In the genomic region with DNA sequence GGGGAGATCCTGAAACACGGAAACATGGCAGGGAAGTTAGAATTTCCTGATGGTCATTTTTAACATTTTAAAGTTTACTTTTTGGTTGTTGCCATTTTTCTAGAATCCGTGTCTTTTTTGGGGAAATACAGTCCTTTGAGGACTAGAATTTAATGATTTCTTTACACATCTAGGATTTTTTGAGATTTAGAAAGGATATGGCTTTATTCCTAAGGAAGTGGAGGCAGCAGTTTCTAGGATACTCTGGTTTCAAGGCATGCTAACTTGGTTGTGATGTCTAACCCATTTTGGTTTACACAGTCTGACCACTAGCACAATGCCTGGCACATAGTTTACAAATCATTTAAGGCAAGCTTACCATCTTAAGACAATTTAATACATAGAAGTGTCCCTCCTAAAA, we compare ENCODE assay signal across 8 cellular contexts. TPM values are rescaled to one million over a fixed set of nuclear protein-coding genes. Genes with fewer than 3 reads are reported as not detected.
A peak's percentile ranks its signal among the peaks of the same experiment; 100 is the strongest.
DNase-seq lines count a peak whose midpoint lies in the region; ATAC-seq and TF ChIP-seq lines count a peak whose summit lies in the region.

No MANE protein-coding gene starts in this region.

- no TSS peak for BruUV-seq in HCT116 (replicated peaks; lab: Mats Ljungman, UMichigan)

- no peak for TF ChIP-seq POLR2A in HCT116 (IDR thresholded peaks at IDR 0.05; ENCODE audit: borderline replicate concordance, extremely low read depth, insufficient read depth, insufficient read length)

- peak overlapping the region; percentile 99 for H3K27ac ChIP-seq in HCT116 (ENCODE audit: low read depth, low read length)
- peak overlapping the region; percentile 37 for H3K27ac ChIP-seq in foreskin keratinocyte
- H3K27ac ChIP-seq in aorta (ENCODE audit: low read depth in 1 of 2, low read length in 2 of 2) = no peak overlapping the region

- H3K79me2 ChIP-seq in HCT116 (ENCODE audit: insufficient read depth, low read length) = peaks cover 83% of the 10 kb centered on the region

- no peaks in the 10 kb centered on the region for H3K9me2 ChIP-seq in HCT116 (ENCODE audit: insufficient read depth)

- peaks cover 3% of the 10 kb centered on the region; the same call in 1 of the 2 replicates for H4K20me1 ChIP-seq in HCT116 (ENCODE audit: insufficient read depth)

- H3K9me3 ChIP-seq in HCT116 (ENCODE audit: control insufficient read depth in 1 of 2, insufficient read depth in 1 of 2, low read depth in 1 of 2, low read length in 2 of 2) (no peaks in the 10 kb centered on the region), skeletal muscle satellite cell (replicated peaks; ENCODE audit: low read length) (no peaks in the 10 kb centered on the region), aorta (ENCODE audit: control insufficient read depth, low read length) (no peaks in the 10 kb centered on the region)

- intact Hi-C loops in HCT116 (cut with micrococcal nuclease) = no loop called here
- intact Hi-C loops in aorta (cut with DNase I) = no loop called here

- 1% methylated on average over 2 of the region's 2 CpGs for WGBS in aorta, 2 donors

- ATAC-seq in HCT116 (no peak), foreskin keratinocyte (no peak), aorta (ENCODE audit: low FRiP score) (no peak)

- DNase-seq in HCT116 (ENCODE audit: low read depth, low spot score) (no peak), foreskin keratinocyte (no peak), AG20443 (ENCODE audit: low spot score) (no peak), NCI-H1436 treated with DMSO at 0.1 percent for 48 hours (lab: John Stamatoyannopoulos, UW) (no peak), DMS 273 (lab: John Stamatoyannopoulos, UW; ENCODE audit: unreplicated experiment) (no peak), aorta (no peak)

- H3K4me3 ChIP-seq in HCT116 (replicated peaks in 1 of 2; ENCODE audit: low read depth in 1 of 2, low read length in 2 of 2) (peak overlapping the region; percentile 80 to 82), WI38 (ENCODE audit: low read depth, low read length) (peak overlapping the region; percentile 86), skeletal muscle satellite cell (ENCODE audit: low read length) (peak overlapping the region; percentile 91), aorta (ENCODE audit: low read length in 2 of 2) (peak overlapping the region in 1 of 2 donors; percentile 99)

- no peak overlapping the region for H2AFZ ChIP-seq in HCT116 (ENCODE audit: low read depth, low read length, poor library complexity, severe bottlenecking)

- TF ChIP-seq RAD21 in HCT116 (IDR thresholded peaks at IDR 0.05; ENCODE audit: low read depth) = no peak

- H3K27me3 ChIP-seq in HCT116 (ENCODE audit: insufficient read depth, low read length) (no peaks in the 10 kb centered on the region), foreskin keratinocyte (no peaks in the 10 kb centered on the region), skeletal muscle satellite cell (ENCODE audit: control insufficient read depth, insufficient read depth, low read length) (no peaks in the 10 kb centered on the region), aorta (ENCODE audit: control insufficient read depth in 1 of 2, insufficient read depth in 2 of 2, low read length in 1 of 2) (no peaks in the 10 kb centered on the region)

- CTCF ChIA-PET in HCT116 (lab: Charles Lee) = interaction anchor here (1.2 kb wide), 1 partner anchor 501 kb away, joined by 3 read pairs; no protein-coding TSS in a partner anchor

- peak overlapping the region; percentile 99 for H3K4me2 ChIP-seq in HCT116 (ENCODE audit: low read length)
- peak overlapping the region; percentile 83 for H3K4me2 ChIP-seq in skeletal muscle satellite cell (ENCODE audit: low read length)

- POLR2A ChIA-PET in HCT116 (lab: Charles Lee) = no interaction called here

- no peaks in the 10 kb centered on the region for H3K36me3 ChIP-seq in HCT116 (ENCODE audit: control insufficient read depth in 1 of 2, insufficient read depth in 2 of 2, low read length in 2 of 2)
- peaks cover 4% of the 10 kb centered on the region for H3K36me3 ChIP-seq in skeletal muscle satellite cell (ENCODE audit: insufficient read depth, low read length)
- no peaks in the 10 kb centered on the region for H3K36me3 ChIP-seq in aorta (ENCODE audit: control insufficient read depth in 1 of 2, insufficient read depth in 2 of 2, low read length in 1 of 2)

- H3K4me1 ChIP-seq in HCT116 (ENCODE audit: control insufficient read depth in 1 of 2, insufficient read depth in 2 of 2, low read length in 2 of 2) (peaks cover 24 to 46% of the 10 kb centered on the region in 2 experiments), foreskin keratinocyte (peaks cover 20% of the 10 kb centered on the region), skeletal muscle satellite cell (ENCODE audit: control insufficient read depth, insufficient read depth, low read length) (peaks cover 40% of the 10 kb centered on the region), aorta (ENCODE audit: control insufficient read depth in 1 of 2, insufficient read depth in 2 of 2, low read length in 2 of 2) (peaks cover 2 to 18% of the 10 kb centered on the region in 2 donors)

- no peak for TF ChIP-seq CTCF in HCT116 (IDR thresholded peaks at IDR 0.05 in 2 of 3, conservative IDR thresholded peaks at IDR 0.05 in 1 of 3; ENCODE audit: borderline replicate concordance in 1 of 3, insufficient read depth in 1 of 3, low read depth in 2 of 3, low read length in 2 of 3)
- TF ChIP-seq CTCF in WI38 (IDR thresholded peaks at IDR 0.05; ENCODE audit: low read depth, low read length) = no peak
- no peak for TF ChIP-seq CTCF in foreskin keratinocyte (conservative IDR thresholded peaks at IDR 0.05)

- RAD21 ChIA-PET in HCT116 (lab: Charles Lee; ENCODE audit: low non-redundant PET in 1 of 2, low total read pairs in 2 of 2, uncharacterized antibody in 2 of 2, unreplicated experiment in 2 of 2) = no interaction called here

- peak overlapping the region; percentile 98 for H3K9ac ChIP-seq in HCT116 (ENCODE audit: low read length)
- peak overlapping the region; percentile 71 for H3K9ac ChIP-seq in skeletal muscle satellite cell (ENCODE audit: low read depth, low read length)

TF ChIP-seq in HCT116, 20 proteins besides CTCF, POLR2A, EP300 and RAD21 (continues in another document):
- TF ChIP-seq, protein P1, sequence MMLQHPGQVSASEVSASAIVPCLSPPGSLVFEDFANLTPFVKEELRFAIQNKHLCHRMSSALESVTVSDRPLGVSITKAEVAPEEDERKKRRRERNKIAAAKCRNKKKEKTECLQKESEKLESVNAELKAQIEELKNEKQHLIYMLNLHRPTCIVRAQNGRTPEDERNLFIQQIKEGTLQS (IDR thresholded peaks at IDR 0.05) = no peak
- no peak for TF ChIP-seq FOSL1 (IDR thresholded peaks at IDR 0.05; ENCODE audit: low read depth)
- no peak for TF ChIP-seq POLR2AphosphoS5 (IDR thresholded peaks at IDR 0.05; ENCODE audit: low read depth, low read length)
- TF ChIP-seq YY1 (IDR thresholded peaks at IDR 0.05; ENCODE audit: extremely low read depth, insufficient replicate concordance, low read depth, low read length) = no peak
- TF ChIP-seq, protein P2, sequence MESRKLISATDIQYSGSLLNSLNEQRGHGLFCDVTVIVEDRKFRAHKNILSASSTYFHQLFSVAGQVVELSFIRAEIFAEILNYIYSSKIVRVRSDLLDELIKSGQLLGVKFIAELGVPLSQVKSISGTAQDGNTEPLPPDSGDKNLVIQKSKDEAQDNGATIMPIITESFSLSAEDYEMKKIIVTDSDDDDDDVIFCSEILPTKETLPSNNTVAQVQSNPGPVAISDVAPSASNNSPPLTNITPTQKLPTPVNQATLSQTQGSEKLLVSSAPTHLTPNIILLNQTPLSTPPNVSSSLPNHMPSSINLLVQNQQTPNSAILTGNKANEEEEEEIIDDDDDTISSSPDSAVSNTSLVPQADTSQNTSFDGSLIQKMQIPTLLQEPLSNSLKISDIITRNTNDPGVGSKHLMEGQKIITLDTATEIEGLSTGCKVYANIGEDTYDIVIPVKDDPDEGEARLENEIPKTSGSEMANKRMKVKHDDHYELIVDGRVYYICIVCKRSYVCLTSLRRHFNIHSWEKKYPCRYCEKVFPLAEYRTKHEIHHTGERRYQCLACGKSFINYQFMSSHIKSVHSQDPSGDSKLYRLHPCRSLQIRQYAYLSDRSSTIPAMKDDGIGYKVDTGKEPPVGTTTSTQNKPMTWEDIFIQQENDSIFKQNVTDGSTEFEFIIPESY (IDR thresholded peaks at IDR 0.05; ENCODE audit: extremely low read depth, insufficient replicate concordance, low read length) = no peak
- TF ChIP-seq EZH2phosphoT487 (IDR thresholded peaks at IDR 0.05; ENCODE audit: borderline replicate concordance) = no peak
- no peak for TF ChIP-seq ZFX (IDR thresholded peaks at IDR 0.05)
- TF ChIP-seq CBX3 (IDR thresholded peaks at IDR 0.05; ENCODE audit: low read depth) = no peak
- TF ChIP-seq, protein P3, sequence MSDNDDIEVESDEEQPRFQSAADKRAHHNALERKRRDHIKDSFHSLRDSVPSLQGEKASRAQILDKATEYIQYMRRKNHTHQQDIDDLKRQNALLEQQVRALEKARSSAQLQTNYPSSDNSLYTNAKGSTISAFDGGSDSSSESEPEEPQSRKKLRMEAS (IDR thresholded peaks at IDR 0.05) = no peak
- no peak for TF ChIP-seq JUND (IDR thresholded peaks at IDR 0.05)
- TF ChIP-seq EZH2 (IDR thresholded peaks at IDR 0.05) = no peak
- no peak for TF ChIP-seq SP1 (IDR thresholded peaks at IDR 0.05; ENCODE audit: low read depth)

RNA-seq across cellular contexts. Expression of a gene that starts 1.1 kb away (rescaled TPM):
- total RNA-seq in HCT116 (2021; ENCODE audit: unreplicated experiment) (12.5 TPM), foreskin keratinocyte (15.9 and 16.5 TPM in 2 replicates), aorta (10 to 100 TPM; 10.4 to 14.0 TPM)
- polyA plus RNA-seq in HCT116 (2012) = 7.5 and 7.9 TPM in 2 replicates
- polyA plus RNA-seq in foreskin keratinocyte (6.6 and 8.1 TPM in 2 replicates), aorta (1 to 10 TPM; 5.0 to 7.7 TPM)
- 6.3 and 6.6 TPM in 2 replicates for total RNA-seq in skeletal muscle satellite cell (2012; rRNA removed)

RNA-seq across cellular contexts. Expression of a gene that starts 59.5 kb away (rescaled TPM):
- total RNA-seq in HCT116 (2021; ENCODE audit: unreplicated experiment) (28.0 TPM), foreskin keratinocyte (19.0 and 20.0 TPM in 2 replicates), aorta (10 to 100 TPM; 23.8 to 24.4 TPM)
- 12.7 and 18.4 TPM in 2 replicates for polyA plus RNA-seq in HCT116 (2012)
- polyA plus RNA-seq in foreskin keratinocyte (19.6 and 19.9 TPM in 2 replicates), aorta (10 to 100 TPM; 12.9 to 19.0 TPM)
- 31.0 and 42.1 TPM in 2 replicates for total RNA-seq in skeletal muscle satellite cell (2012; rRNA removed)

Comparison
In these comparisons a context has a peak if more than half of its experiments do, and no peak if none do; other contexts are left out.
1. H3K27ac ChIP-seq: peak in HCT116 (single experiment) and foreskin keratinocyte (single experiment); none in aorta (0 of 2).